ENCODE assay signal across 17 cellular contexts in the genomic region with DNA sequence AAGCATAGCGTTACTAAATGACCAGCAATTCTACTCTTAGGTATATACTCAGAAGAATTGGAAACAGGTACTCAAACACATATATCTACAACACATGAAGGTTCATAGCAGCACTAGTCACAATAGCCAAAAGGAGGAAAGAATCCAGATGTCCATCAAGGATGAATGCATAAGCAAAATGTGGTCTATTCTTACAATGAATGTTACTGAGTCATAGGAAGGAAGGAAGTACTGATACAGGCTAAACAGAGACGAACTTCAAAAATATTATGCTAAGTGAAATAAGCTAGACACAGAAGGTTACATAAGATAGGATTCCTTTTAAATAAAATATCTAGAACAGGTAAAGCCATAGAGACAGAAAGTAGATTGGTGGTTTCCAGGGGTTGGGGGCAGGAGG.
DNase-seq lines count a peak whose midpoint lies in the region; ATAC-seq and TF ChIP-seq lines count a peak whose summit lies in the region.
"Had no signal": no experiment of that assay in that cellular context is flagged by ENCODE, and none has a peak within 500 bp of the region (broad histone marks: within the 10 kb centered on the region; RNA-seq: fewer than 3 reads in every experiment).

No MANE protein-coding gene starts in this region.

- H3K27me3 Mint-ChIP-seq in activated CD4-positive, alpha-beta T cell treated with anti-CD3 and anti-CD28 coated beads, Interleukin-2, amount 10 ng/mL, durations not matched to agents 24 days and 14 days, result peaks cover 29% of the 10 kb centered on the region
- H3K27me3 Mint-ChIP-seq in endothelial cell (ENCODE audit: unreplicated experiment), result peaks cover 2% of the 10 kb centered on the region

- no peak overlapping the region for H3K4me3 ChIP-seq in mucosa of descending colon
- H3K4me3 ChIP-seq: esophagus squamous epithelium, SJCRH30, skin epidermis had no signal

- peaks cover 3% of the 10 kb centered on the region for H3K9me3 Mint-ChIP-seq in activated CD4-positive, alpha-beta T cell treated with anti-CD3 and anti-CD28 coated beads, Interleukin-2, amount 10 ng/mL, durations not matched to agents 24 days and 14 days
- H3K9me3 Mint-ChIP-seq in endothelial cell (ENCODE audit: unreplicated experiment), result no peaks in the 10 kb centered on the region
- H3K9me3 Mint-ChIP-seq: activated naive CD8-positive, alpha-beta T cell treated with anti-CD3 and anti-CD28 coated beads for 36 hours; H9; memory B cell had no signal

- intact Hi-C loops in activated CD4-positive, alpha-beta T cell treated with anti-CD3 and anti-CD28 coated beads, Interleukin-2, amount 10 ng/mL, durations not matched to agents 24 days and 14 days (cut with micrococcal nuclease), result no loop called here
- intact Hi-C loops in mucosa of descending colon (cut with DNase I, micrococcal nuclease), result no loop called here

- ATAC-seq in mucosa of descending colon (no peak), HG03571 (IDR thresholded peaks at IDR 0.05; ENCODE audit: unreplicated experiment) (no peak)

- CTCF ChIA-PET in HEK293T (lab: Yijun Ruan, JAX), result no interaction called here

- no peak overlapping the region for H3K27ac Mint-ChIP-seq in activated CD4-positive, alpha-beta T cell treated with anti-CD3 and anti-CD28 coated beads, Interleukin-2, amount 10 ng/mL, durations not matched to agents 24 days and 14 days
- peak overlapping the region; percentile 50 for H3K27ac Mint-ChIP-seq in endothelial cell (ENCODE audit: unreplicated experiment)
- H3K27ac Mint-ChIP-seq: activated naive CD8-positive, alpha-beta T cell treated with anti-CD3 and anti-CD28 coated beads for 36 hours; memory B cell had no signal

- H3K36me3 Mint-ChIP-seq in activated CD4-positive, alpha-beta T cell treated with anti-CD3 and anti-CD28 coated beads, Interleukin-2, amount 10 ng/mL, durations not matched to agents 24 days and 14 days (ENCODE audit: low read depth), result no peaks in the 10 kb centered on the region
- peaks cover 5% of the 10 kb centered on the region for H3K36me3 Mint-ChIP-seq in endothelial cell (ENCODE audit: low read depth, unreplicated experiment)
- H3K36me3 Mint-ChIP-seq: activated naive CD8-positive, alpha-beta T cell treated with anti-CD3 and anti-CD28 coated beads for 36 hours; memory B cell had no signal

- DNase-seq in activated CD4-positive, alpha-beta T cell treated with anti-CD3 and anti-CD28 coated beads, Interleukin-2, amount 10 ng/mL, durations not matched to agents 24 days and 14 days, result peak; percentile 16
- no peak for DNase-seq in activated CD4-positive, alpha-beta T cell treated with anti-CD3 and anti-CD28 coated beads, Interleukin-2, amount 50 U/mL, for 48 hours
- DNase-seq in RKO (ENCODE audit: low spot score), result peak; percentile 26
- no peak for DNase-seq in endothelial cell (ENCODE audit: low spot score)
- peak; percentile 71 for DNase-seq in pulmonary artery endothelial cell (ENCODE audit: low read depth, low spot score)
- DNase-seq in mucosa of descending colon, result no peak
- no peak for DNase-seq in HEK293T (ENCODE audit: extremely low spot score)
- DNase-seq: activated naive CD8-positive, alpha-beta T cell treated with anti-CD3 and anti-CD28 coated beads for 36 hours; Caco-2; esophagus squamous epithelium; H9; Karpas-422; NCI-H2107 had no signal

- H3K9me3 ChIP-seq in mucosa of descending colon, result no peaks in the 10 kb centered on the region
- H3K9me3 ChIP-seq: Caco-2, esophagus squamous epithelium, SJCRH30 had no signal

- TF ChIP-seq CTCF in endothelial cell (IDR thresholded peaks at IDR 0.05; ENCODE audit: unreplicated experiment) (no peak), mucosa of descending colon (IDR thresholded peaks at IDR 0.05) (no peak)

- H3K4me1 Mint-ChIP-seq in activated CD4-positive, alpha-beta T cell treated with anti-CD3 and anti-CD28 coated beads, Interleukin-2, amount 10 ng/mL, durations not matched to agents 24 days and 14 days, result peaks cover 13% of the 10 kb centered on the region
- peaks cover 66% of the 10 kb centered on the region for H3K4me1 Mint-ChIP-seq in endothelial cell (ENCODE audit: unreplicated experiment)
- H3K4me1 Mint-ChIP-seq: memory B cell had no signal

- H3K36me3 ChIP-seq in mucosa of descending colon (ENCODE audit: low read depth), result no peaks in the 10 kb centered on the region
- H3K36me3 ChIP-seq: esophagus squamous epithelium, SJCRH30 had no signal

- H3K4me3 Mint-ChIP-seq in activated CD4-positive, alpha-beta T cell treated with anti-CD3 and anti-CD28 coated beads, Interleukin-2, amount 10 ng/mL, durations not matched to agents 24 days and 14 days, result no peak overlapping the region
- no peak overlapping the region for H3K4me3 Mint-ChIP-seq in endothelial cell (ENCODE audit: unreplicated experiment)
- H3K4me3 Mint-ChIP-seq: activated naive CD8-positive, alpha-beta T cell treated with anti-CD3 and anti-CD28 coated beads for 36 hours; memory B cell had no signal

- no peaks in the 10 kb centered on the region for H3K4me1 ChIP-seq in mucosa of descending colon (ENCODE audit: low read depth)
- H3K4me1 ChIP-seq: Caco-2, esophagus squamous epithelium had no signal

- POLR2A ChIA-PET in HEK293T (lab: Yijun Ruan, JAX), result no interaction called here

TF ChIP-seq in HEK293T, 16 proteins besides CTCF, POLR2A, EP300 and RAD21:
- no peak for TF ChIP-seq NFRKB (IDR thresholded peaks at IDR 0.05)
- TF ChIP-seq HDGF (IDR thresholded peaks at IDR 0.05; ENCODE audit: borderline replicate concordance), result no peak
- no peak for TF ChIP-seq CTBP1 (IDR thresholded peaks at IDR 0.05; ENCODE audit: borderline replicate concordance)
- TF ChIP-seq BHLHE40 (IDR thresholded peaks at IDR 0.05; ENCODE audit: borderline replicate concordance), result no peak
- no peak for TF ChIP-seq SP1 (IDR thresholded peaks at IDR 0.05)
- no peak for TF ChIP-seq TARDBP (IDR thresholded peaks at IDR 0.05)
- no peak for TF ChIP-seq ARNT (IDR thresholded peaks at IDR 0.05)
- TF ChIP-seq ELF4 (IDR thresholded peaks at IDR 0.05), result no peak
- TF ChIP-seq FOXK2 (IDR thresholded peaks at IDR 0.05), result no peak
- TF ChIP-seq L3MBTL2 (conservative IDR thresholded peaks at IDR 0.05), result no peak
- no peak for TF ChIP-seq SUZ12 (IDR thresholded peaks at IDR 0.05)
- no peak for TF ChIP-seq ZNF384 (IDR thresholded peaks at IDR 0.05)
- no peak for TF ChIP-seq LEF1 (IDR thresholded peaks at IDR 0.05; ENCODE audit: borderline replicate concordance)
- no peak for TF ChIP-seq FOXM1 (IDR thresholded peaks at IDR 0.05; ENCODE audit: borderline replicate concordance)
- TF ChIP-seq PKNOX1 (IDR thresholded peaks at IDR 0.05), result no peak
- no peak for TF ChIP-seq FOXA1 (IDR thresholded peaks at IDR 0.05)

Comparison
In these comparisons a context has a peak if more than half of its experiments do, and no peak if none do; other contexts are left out.
1. DNase-seq: peak in activated CD4-positive, alpha-beta T cell treated with anti-CD3 and anti-CD28 coated beads, Interleukin-2, amount 10 ng/mL, durations not matched to agents 24 days and 14 days (single experiment), RKO (single experiment) and pulmonary artery endothelial cell (single experiment); none in activated CD4-positive, alpha-beta T cell treated with anti-CD3 and anti-CD28 coated beads, Interleukin-2, amount 50 U/mL, for 48 hours (0 of 2), endothelial cell (single experiment), mucosa of descending colon (0 of 3) and HEK293T (single experiment).